In the genomic region with DNA sequence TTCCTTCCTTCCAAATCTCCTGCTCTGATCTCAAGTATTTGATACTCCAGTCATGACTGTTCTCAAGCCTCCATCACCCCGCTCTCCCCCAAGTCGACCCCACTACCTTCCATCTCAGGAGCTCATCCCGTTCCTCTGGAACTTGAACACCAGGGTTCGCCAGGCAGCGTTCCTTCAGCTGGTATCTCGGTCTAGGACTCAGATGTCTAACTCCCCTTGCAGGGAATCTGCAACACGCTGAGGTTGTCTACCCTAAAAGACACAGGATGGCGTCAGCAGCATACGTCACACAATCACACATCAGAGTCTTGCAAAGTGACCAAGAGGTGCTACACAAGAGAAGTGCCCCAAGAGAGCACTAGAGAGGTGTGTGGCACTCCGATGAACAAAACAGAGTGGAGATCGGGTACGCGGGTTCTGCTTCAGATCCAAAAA, we compare ENCODE assay signal across 8 cellular contexts. TPM values are rescaled to one million over a fixed set of nuclear protein-coding genes. Genes with fewer than 3 reads are reported as not detected.
DNase-seq lines count a peak whose midpoint lies in the region; ATAC-seq and TF ChIP-seq lines count a peak whose summit lies in the region.

No MANE protein-coding gene starts in this region.

- H3K27ac ChIP-seq in uterus = peak overlapping the region; percentile 85 to 87

- H3K4me1 Mint-ChIP-seq in progenitor cell of endocrine pancreas (ENCODE audit: low read depth) = peaks cover 24% of the 10 kb centered on the region

- DNase-seq in EH (ENCODE audit: low read depth) (peak; percentile 71), KG1 (lab: John Stamatoyannopoulos, UW) (peak; percentile 58), SIG-M5 (lab: John Stamatoyannopoulos, UW) (peak; percentile 18), left cardiac atrium (peak; percentile 72), progenitor cell of endocrine pancreas (ENCODE audit: low spot score, unreplicated experiment) (no peak), uterus (peak; percentile 53 to 67)
- peak; percentile 6 for DNase-seq in activated naive CD8-positive, alpha-beta T cell treated with anti-CD3 and anti-CD28 coated beads, Interleukin-2, amount 50 U/mL, for 16 hours (ENCODE audit: low read depth, low spot score)

- H3K4me3 ChIP-seq in uterus = peak overlapping the region; percentile 78 to 95

- H3K27ac Mint-ChIP-seq in progenitor cell of endocrine pancreas = peak overlapping the region; percentile 99

- H3K27me3 ChIP-seq in uterus = no peaks in the 10 kb centered on the region

- peaks cover 3% of the 10 kb centered on the region for H3K27me3 Mint-ChIP-seq in progenitor cell of endocrine pancreas

- H3K9me3 Mint-ChIP-seq in progenitor cell of endocrine pancreas (ENCODE audit: low read depth) = peaks cover 4% of the 10 kb centered on the region

- H3K4me1 ChIP-seq in uterus = no peaks in the 10 kb centered on the region

- peak overlapping the region; percentile 84 for H3K4me3 Mint-ChIP-seq in progenitor cell of endocrine pancreas (ENCODE audit: low read depth)

- peaks cover 30% of the 10 kb centered on the region for H3K36me3 Mint-ChIP-seq in progenitor cell of endocrine pancreas (ENCODE audit: insufficient read depth)

- ATAC-seq in GM21723 (IDR thresholded peaks at IDR 0.05; ENCODE audit: unreplicated experiment) (peak; percentile 48), left cardiac atrium (peak; percentile 48 to 52)

- no peaks in the 10 kb centered on the region for H3K9me3 ChIP-seq in uterus

- TF ChIP-seq CTCF in progenitor cell of endocrine pancreas (IDR thresholded peaks at IDR 0.05; ENCODE audit: unreplicated experiment) (no peak), uterus (IDR thresholded peaks at IDR 0.05) (no peak)

- H3K36me3 ChIP-seq in uterus = no peaks in the 10 kb centered on the region

- intact Hi-C loops in left cardiac atrium (cut with DNase I) = loop anchor here (10.0 kb wide), 2 partner anchors 287 to 423 kb away; a partner anchor contains a TSS
- intact Hi-C loops in uterus (cut with DNase I; ENCODE audit: low total_unique reads) = no loop called here

- no peak for TF ChIP-seq POLR2A in uterus (IDR thresholded peaks at IDR 0.05)

RNA-seq across cellular contexts. Expression of gene ZNF184, which starts 0.7 kb away (rescaled TPM):
- 1 to 10 TPM; 3.5 to 4.3 TPM for total RNA-seq in left cardiac atrium
- total RNA-seq in progenitor cell of endocrine pancreas = 17.9 and 18.5 TPM in 2 replicates
- total RNA-seq in uterus = 10 to 100 TPM in 2 of 4 donors, 1 to 10 TPM in 2; 3.8 to 28.3 (median 10.7) TPM
